In the genomic region with DNA sequence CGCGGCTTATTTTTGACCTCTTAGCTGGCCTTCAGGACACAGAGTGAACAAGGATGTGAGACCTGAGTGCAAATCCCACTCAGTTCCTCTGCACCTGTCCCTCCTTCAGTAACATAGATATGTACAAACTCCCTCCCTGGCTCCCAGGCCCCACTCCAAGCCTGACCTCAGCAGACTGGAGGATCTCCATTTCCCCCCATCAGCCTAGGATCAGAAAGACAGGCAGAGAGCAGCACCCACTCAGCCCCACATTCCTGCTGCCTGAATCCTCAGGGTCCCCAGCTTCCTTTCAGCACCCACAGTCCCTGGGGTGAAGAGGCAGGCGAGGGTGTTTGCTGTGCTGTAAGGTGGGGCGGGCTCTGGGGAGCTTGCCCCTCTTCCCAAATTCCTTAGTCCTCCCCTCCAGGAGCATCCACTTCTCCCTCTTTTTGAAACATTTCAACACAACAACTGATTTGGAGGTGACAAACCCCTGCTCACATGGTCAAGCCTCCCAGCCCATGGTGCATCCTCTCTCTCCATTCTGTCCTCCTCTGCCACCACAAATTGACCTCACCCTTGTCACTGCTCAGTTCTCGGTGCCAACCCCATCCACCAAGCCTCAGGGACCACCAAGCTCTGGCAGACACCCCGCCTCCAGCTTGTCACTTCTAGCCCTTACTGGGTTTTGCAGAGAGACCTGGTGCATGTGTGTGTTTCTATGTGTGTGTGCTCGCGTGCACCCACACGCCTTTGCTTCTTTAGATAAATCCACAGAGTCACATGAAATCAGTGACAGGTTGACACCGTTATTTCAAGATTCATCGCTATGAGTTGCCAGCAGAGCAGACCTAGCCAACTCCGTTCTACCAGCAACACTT, we compare ENCODE assay signal across 10 cellular contexts.
DNase-seq lines count a peak whose midpoint lies in the region; ATAC-seq and TF ChIP-seq lines count a peak whose summit lies in the region.
"Had no signal": no experiment of that assay in that cellular context is flagged by ENCODE, and none has a peak within 500 bp of the region (broad histone marks: within the 10 kb centered on the region; RNA-seq: fewer than 3 reads in every experiment).

No MANE protein-coding gene starts in this region.

- no peak overlapping the region for H4K8ac ChIP-seq in trophoblast cell (ENCODE audit: low read depth, low read length)

- TF ChIP-seq CTCF in lower lobe of right lung (IDR thresholded peaks at IDR 0.05) (no peak), tibial nerve (IDR thresholded peaks at IDR 0.05) (no peak), mammary epithelial cell (conservative IDR thresholded peaks at IDR 0.05 in 1 of 2, IDR thresholded peaks at IDR 0.05 in 1 of 2; ENCODE audit: extremely low read depth in 1 of 2, insufficient read depth in 1 of 2, low read depth in 1 of 2, low read length in 2 of 2) (no peak), WERI-Rb-1 (IDR thresholded peaks at IDR 0.05; ENCODE audit: low read depth, low read length) (no peak)

- CTCF ChIA-PET in mammary epithelial cell (lab: Charles Lee; ENCODE audit: low non-redundant PET), result interaction anchor here (0.9 kb wide), 1 partner anchor 52 kb away, joined by 4 read pairs; no protein-coding TSS in a partner anchor

- intact Hi-C loops in lower lobe of right lung (cut with DNase I), result loop anchor here (10.0 kb wide), 1 partner anchor 60 kb away; no protein-coding TSS in a partner anchor
- intact Hi-C loops in mammary epithelial cell (cut with micrococcal nuclease), result loop anchor here (1.0 to 2.0 kb wide), 2 partner anchors 181 to 508 kb away; partner anchors contain the start of gene PKNOX2

- H3K79me1 ChIP-seq in trophoblast cell (ENCODE audit: low read length), result peaks cover 5% of the 10 kb centered on the region

- H4K12ac ChIP-seq in trophoblast cell (ENCODE audit: low read depth, low read length), result no peak overlapping the region

- H3K4ac ChIP-seq in trophoblast cell (ENCODE audit: low read depth, low read length), result no peak overlapping the region

- H4K91ac ChIP-seq in trophoblast cell (ENCODE audit: low read depth, low read length), result peak overlapping the region; percentile 3

- no peak overlapping the region for H2BK12ac ChIP-seq in trophoblast cell (ENCODE audit: low read length)

- no peak overlapping the region for H2AK5ac ChIP-seq in trophoblast cell (ENCODE audit: low read length)

- H2BK120ac ChIP-seq in trophoblast cell (ENCODE audit: insufficient read depth, low read length, poor library complexity), result no peak overlapping the region

- WGBS in trophoblast cell (ENCODE audit: extremely low coverage, insufficient coverage, insufficient read length), result no CpG with 5 or more reads among the region's 12 CpGs
- WGBS in tibial nerve, 2 donors, result 69 to 77% methylated on average over 12 of the region's 12 CpGs
- 53% methylated on average over 12 of the region's 12 CpGs for WGBS in mammary epithelial cell (ENCODE audit: low coverage, missing lambda C conversion rate)

- TF ChIP-seq POLR2A in tibial nerve (IDR thresholded peaks at IDR 0.05), result no peak

- H3K27ac ChIP-seq in cingulate gyrus (ENCODE audit: low read depth, low read length) (peak overlapping the region; percentile 88), lower lobe of right lung (peak overlapping the region; percentile 36), trophoblast cell (ENCODE audit: low read depth, low read length) (no peak overlapping the region), tibial nerve (peak overlapping the region; percentile 13 to 83 (median 34)), mammary epithelial cell (ENCODE audit: insufficient read depth, low read depth, low read length) (no peak overlapping the region), WERI-Rb-1 (no peak overlapping the region; the same call in 1 of the 2 replicates)
- H3K27ac ChIP-seq: pancreas, suprapubic skin had no signal

- peak; percentile 13 for DNase-seq in lower lobe of right lung
- DNase-seq in trophoblast cell, result no peak
- no peak for DNase-seq in tibial nerve (ENCODE audit: low spot score in 2 of 2)
- no peak for DNase-seq in NCI-H2171 (lab: John Stamatoyannopoulos, UW)
- no peak for DNase-seq in mammary epithelial cell
- no peak for DNase-seq in WERI-Rb-1
- DNase-seq: cortex of kidney had no signal

- in situ Hi-C loops in mammary epithelial cell (cut with MboI; ENCODE audit: low sequenced_read_pairs in 2 of 2), result loop anchor here (5.0 to 10.0 kb wide), 3 partner anchors 180 to 380 kb away; partner anchors contain the start of gene PKNOX2 (in 2 of the 2)

- H3K27me3 ChIP-seq in lower lobe of right lung (ENCODE audit: low read depth) (no peaks in the 10 kb centered on the region), trophoblast cell (ENCODE audit: insufficient read depth, low read length) (no peaks in the 10 kb centered on the region), tibial nerve (no peaks in the 10 kb centered on the region), mammary epithelial cell (ENCODE audit: insufficient read depth, low read length) (no peaks in the 10 kb centered on the region), WERI-Rb-1 (ENCODE audit: insufficient read depth, low read depth, severe bottlenecking) (no peaks in the 10 kb centered on the region)
- H3K27me3 ChIP-seq: pancreas, suprapubic skin had no signal

- TF ChIP-seq EP300 in tibial nerve (IDR thresholded peaks at IDR 0.05), result no peak

- H2AFZ ChIP-seq in trophoblast cell (ENCODE audit: insufficient read depth, low read length, poor library complexity) (no peak overlapping the region), mammary epithelial cell (ENCODE audit: low read depth, low read length) (no peak overlapping the region)

- H3K79me2 ChIP-seq in trophoblast cell (ENCODE audit: control insufficient read depth, insufficient read depth, low read length, poor library complexity), result no peaks in the 10 kb centered on the region
- H3K79me2 ChIP-seq in mammary epithelial cell (ENCODE audit: insufficient read depth, low read length), result no peaks in the 10 kb centered on the region

- H3K4me2 ChIP-seq in trophoblast cell (ENCODE audit: low read length) (no peak overlapping the region), mammary epithelial cell (ENCODE audit: insufficient read depth, low read depth, low read length) (no peak overlapping the region)

- H3K4me1 ChIP-seq in lower lobe of right lung, result peaks cover 6% of the 10 kb centered on the region
- peaks cover 13 to 37% of the 10 kb centered on the region in 2 experiments for H3K4me1 ChIP-seq in trophoblast cell (ENCODE audit: control insufficient read depth in 1 of 2, insufficient read depth in 2 of 2, low read length in 2 of 2)
- H3K4me1 ChIP-seq in tibial nerve, result peaks cover 0 to 85% (median 30%) of the 10 kb centered on the region in 4 donors
- H3K4me1 ChIP-seq in mammary epithelial cell (ENCODE audit: insufficient read depth, low read length), result no peaks in the 10 kb centered on the region

- H3K4me3 ChIP-seq in lower lobe of right lung, result no peak overlapping the region
- H3K4me3 ChIP-seq in trophoblast cell (ENCODE audit: low read depth, low read length), result no peak overlapping the region
- H3K4me3 ChIP-seq in tibial nerve, result no peak overlapping the region
- no peak overlapping the region for H3K4me3 ChIP-seq in mammary epithelial cell (replicated peaks in 1 of 3; ENCODE audit: insufficient read depth in 1 of 3, low read depth in 2 of 3, low read length in 3 of 3)
- no peak overlapping the region for H3K4me3 ChIP-seq in WERI-Rb-1 (ENCODE audit: low read depth, low read length)
- H3K4me3 ChIP-seq: pancreas, suprapubic skin had no signal

- no peak overlapping the region for H2BK5ac ChIP-seq in trophoblast cell (ENCODE audit: low read depth, low read length, poor library complexity)

- no peak for ATAC-seq in lower lobe of right lung

- H3K23ac ChIP-seq in trophoblast cell (ENCODE audit: low read length), result no peak overlapping the region

- no TSS peak for BruUV-seq in mammary epithelial cell (replicated peaks; lab: Mats Ljungman, UMichigan)

- H3K18ac ChIP-seq in trophoblast cell (ENCODE audit: low read length), result no peak overlapping the region

- dilution Hi-C loops in mammary epithelial cell (cut with HindIII; ENCODE audit: low sequenced_read_pairs), result no loop called here

- no peak overlapping the region for H3K14ac ChIP-seq in trophoblast cell (ENCODE audit: low read length)

- no peaks in the 10 kb centered on the region for H3K9me3 ChIP-seq in lower lobe of right lung
- H3K9me3 ChIP-seq in trophoblast cell (ENCODE audit: insufficient read depth, low read depth, low read length), result no peaks in the 10 kb centered on the region
- no peaks in the 10 kb centered on the region for H3K9me3 ChIP-seq in tibial nerve
- H3K9me3 ChIP-seq in mammary epithelial cell (replicated peaks; ENCODE audit: insufficient read depth, low read length), result no peaks in the 10 kb centered on the region
- no peaks in the 10 kb centered on the region for H3K9me3 ChIP-seq in WERI-Rb-1 (ENCODE audit: severe bottlenecking)
- H3K9me3 ChIP-seq: pancreas, suprapubic skin had no signal

- no peak overlapping the region for H3K9ac ChIP-seq in trophoblast cell (ENCODE audit: low read length)
- no peak overlapping the region for H3K9ac ChIP-seq in mammary epithelial cell (ENCODE audit: insufficient read depth, low read length)

- H3K36me3 ChIP-seq in lower lobe of right lung (no peaks in the 10 kb centered on the region), trophoblast cell (ENCODE audit: control insufficient read depth in 1 of 2, insufficient read depth in 2 of 2, low read length in 2 of 2) (no peaks in the 10 kb centered on the region), tibial nerve (no peaks in the 10 kb centered on the region), mammary epithelial cell (ENCODE audit: insufficient read depth, low read length) (no peaks in the 10 kb centered on the region), WERI-Rb-1 (no peaks in the 10 kb centered on the region)
- H3K36me3 ChIP-seq: pancreas, suprapubic skin had no signal

- no peaks in the 10 kb centered on the region for H4K20me1 ChIP-seq in mammary epithelial cell (ENCODE audit: insufficient read depth, low read length)

Comparison
In these comparisons a context has a peak if more than half of its experiments do, and no peak if none do; other contexts are left out.
1. H3K27ac ChIP-seq: peak in cingulate gyrus (single experiment), lower lobe of right lung (single experiment) and tibial nerve (4 of 4); none in trophoblast cell (single experiment), mammary epithelial cell (single experiment) and WERI-Rb-1 (single experiment).